ENCODE assay signal across 1 cellular context in the genomic region with DNA sequence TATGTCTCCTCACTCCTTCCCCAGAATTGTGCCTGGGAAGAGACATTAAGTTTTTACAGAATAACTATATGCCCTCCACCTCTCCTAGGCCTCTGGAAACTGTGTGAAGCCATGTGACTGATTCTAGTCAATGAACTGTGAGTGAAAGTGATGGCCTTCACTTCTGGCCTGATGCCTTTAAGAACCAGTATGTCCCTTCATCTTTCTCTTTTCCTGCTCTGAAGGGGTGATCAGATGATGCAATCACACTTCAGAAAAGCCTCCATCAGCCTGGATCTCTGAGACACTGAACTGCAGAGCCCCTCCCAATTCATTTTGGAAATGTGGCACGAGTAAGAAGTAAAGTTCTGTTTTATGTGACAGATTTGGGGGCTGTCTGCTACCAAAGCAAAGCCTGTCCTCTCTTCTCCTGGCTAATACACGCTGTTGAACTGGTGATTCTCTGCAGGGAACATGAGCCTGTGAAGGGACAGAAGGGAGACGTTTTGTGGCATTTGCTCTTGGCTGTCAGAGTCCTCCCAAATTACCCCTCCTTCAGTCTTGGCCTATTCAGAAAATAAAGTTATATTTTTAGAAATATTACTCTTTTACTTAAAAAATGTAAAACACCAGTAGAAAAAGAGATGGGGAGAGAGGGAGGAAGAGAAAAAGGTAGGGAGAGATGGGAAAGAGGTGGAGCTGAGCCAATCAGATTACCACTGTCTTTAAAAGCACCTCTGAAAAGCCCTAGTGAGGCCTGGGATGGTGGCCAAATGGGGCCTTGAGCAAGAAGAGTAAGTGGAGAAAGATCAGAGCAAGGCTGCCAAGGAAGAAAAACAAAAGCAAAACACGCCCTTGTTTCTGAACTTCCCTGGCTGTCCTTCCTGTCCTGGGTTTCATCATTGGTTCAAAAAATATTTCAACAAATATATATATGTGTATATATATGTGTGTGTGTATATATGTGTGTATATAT.
TF ChIP-seq lines count a peak whose summit lies in the region.

No MANE protein-coding gene starts in this region.

TF ChIP-seq in K562, 482 proteins besides CTCF, POLR2A, EP300 and RAD21 (continued from another document):
- TF ChIP-seq, protein P1, sequence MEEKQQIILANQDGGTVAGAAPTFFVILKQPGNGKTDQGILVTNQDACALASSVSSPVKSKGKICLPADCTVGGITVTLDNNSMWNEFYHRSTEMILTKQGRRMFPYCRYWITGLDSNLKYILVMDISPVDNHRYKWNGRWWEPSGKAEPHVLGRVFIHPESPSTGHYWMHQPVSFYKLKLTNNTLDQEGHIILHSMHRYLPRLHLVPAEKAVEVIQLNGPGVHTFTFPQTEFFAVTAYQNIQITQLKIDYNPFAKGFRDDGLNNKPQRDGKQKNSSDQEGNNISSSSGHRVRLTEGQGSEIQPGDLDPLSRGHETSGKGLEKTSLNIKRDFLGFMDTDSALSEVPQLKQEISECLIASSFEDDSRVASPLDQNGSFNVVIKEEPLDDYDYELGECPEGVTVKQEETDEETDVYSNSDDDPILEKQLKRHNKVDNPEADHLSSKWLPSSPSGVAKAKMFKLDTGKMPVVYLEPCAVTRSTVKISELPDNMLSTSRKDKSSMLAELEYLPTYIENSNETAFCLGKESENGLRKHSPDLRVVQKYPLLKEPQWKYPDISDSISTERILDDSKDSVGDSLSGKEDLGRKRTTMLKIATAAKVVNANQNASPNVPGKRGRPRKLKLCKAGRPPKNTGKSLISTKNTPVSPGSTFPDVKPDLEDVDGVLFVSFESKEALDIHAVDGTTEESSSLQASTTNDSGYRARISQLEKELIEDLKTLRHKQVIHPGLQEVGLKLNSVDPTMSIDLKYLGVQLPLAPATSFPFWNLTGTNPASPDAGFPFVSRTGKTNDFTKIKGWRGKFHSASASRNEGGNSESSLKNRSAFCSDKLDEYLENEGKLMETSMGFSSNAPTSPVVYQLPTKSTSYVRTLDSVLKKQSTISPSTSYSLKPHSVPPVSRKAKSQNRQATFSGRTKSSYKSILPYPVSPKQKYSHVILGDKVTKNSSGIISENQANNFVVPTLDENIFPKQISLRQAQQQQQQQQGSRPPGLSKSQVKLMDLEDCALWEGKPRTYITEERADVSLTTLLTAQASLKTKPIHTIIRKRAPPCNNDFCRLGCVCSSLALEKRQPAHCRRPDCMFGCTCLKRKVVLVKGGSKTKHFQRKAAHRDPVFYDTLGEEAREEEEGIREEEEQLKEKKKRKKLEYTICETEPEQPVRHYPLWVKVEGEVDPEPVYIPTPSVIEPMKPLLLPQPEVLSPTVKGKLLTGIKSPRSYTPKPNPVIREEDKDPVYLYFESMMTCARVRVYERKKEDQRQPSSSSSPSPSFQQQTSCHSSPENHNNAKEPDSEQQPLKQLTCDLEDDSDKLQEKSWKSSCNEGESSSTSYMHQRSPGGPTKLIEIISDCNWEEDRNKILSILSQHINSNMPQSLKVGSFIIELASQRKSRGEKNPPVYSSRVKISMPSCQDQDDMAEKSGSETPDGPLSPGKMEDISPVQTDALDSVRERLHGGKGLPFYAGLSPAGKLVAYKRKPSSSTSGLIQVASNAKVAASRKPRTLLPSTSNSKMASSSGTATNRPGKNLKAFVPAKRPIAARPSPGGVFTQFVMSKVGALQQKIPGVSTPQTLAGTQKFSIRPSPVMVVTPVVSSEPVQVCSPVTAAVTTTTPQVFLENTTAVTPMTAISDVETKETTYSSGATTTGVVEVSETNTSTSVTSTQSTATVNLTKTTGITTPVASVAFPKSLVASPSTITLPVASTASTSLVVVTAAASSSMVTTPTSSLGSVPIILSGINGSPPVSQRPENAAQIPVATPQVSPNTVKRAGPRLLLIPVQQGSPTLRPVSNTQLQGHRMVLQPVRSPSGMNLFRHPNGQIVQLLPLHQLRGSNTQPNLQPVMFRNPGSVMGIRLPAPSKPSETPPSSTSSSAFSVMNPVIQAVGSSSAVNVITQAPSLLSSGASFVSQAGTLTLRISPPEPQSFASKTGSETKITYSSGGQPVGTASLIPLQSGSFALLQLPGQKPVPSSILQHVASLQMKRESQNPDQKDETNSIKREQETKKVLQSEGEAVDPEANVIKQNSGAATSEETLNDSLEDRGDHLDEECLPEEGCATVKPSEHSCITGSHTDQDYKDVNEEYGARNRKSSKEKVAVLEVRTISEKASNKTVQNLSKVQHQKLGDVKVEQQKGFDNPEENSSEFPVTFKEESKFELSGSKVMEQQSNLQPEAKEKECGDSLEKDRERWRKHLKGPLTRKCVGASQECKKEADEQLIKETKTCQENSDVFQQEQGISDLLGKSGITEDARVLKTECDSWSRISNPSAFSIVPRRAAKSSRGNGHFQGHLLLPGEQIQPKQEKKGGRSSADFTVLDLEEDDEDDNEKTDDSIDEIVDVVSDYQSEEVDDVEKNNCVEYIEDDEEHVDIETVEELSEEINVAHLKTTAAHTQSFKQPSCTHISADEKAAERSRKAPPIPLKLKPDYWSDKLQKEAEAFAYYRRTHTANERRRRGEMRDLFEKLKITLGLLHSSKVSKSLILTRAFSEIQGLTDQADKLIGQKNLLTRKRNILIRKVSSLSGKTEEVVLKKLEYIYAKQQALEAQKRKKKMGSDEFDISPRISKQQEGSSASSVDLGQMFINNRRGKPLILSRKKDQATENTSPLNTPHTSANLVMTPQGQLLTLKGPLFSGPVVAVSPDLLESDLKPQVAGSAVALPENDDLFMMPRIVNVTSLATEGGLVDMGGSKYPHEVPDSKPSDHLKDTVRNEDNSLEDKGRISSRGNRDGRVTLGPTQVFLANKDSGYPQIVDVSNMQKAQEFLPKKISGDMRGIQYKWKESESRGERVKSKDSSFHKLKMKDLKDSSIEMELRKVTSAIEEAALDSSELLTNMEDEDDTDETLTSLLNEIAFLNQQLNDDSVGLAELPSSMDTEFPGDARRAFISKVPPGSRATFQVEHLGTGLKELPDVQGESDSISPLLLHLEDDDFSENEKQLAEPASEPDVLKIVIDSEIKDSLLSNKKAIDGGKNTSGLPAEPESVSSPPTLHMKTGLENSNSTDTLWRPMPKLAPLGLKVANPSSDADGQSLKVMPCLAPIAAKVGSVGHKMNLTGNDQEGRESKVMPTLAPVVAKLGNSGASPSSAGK (IDR thresholded peaks at IDR 0.05) = 0 out of 2 replicates have a peak, but pooled peaks have one; percentile 16
- TF ChIP-seq L3MBTL2 (IDR thresholded peaks at IDR 0.05) (peak; percentile 48; the same call in 1 of the 2 replicates), ATF7 (IDR thresholded peaks at IDR 0.05) (peak; percentile 23; the same call in 1 of the 2 replicates), XRCC3 (IDR thresholded peaks at IDR 0.05) (no peak), FOXJ2 (tag; IDR thresholded peaks at IDR 0.05) (peak; percentile 64), ZSCAN32 (CRISPR knock-in tag; IDR thresholded peaks at IDR 0.05) (0 out of 2 replicates have a peak, but pooled peaks have one; percentile 28), NRF1 (conservative IDR thresholded peaks at IDR 0.05 in 1 of 2, IDR thresholded peaks at IDR 0.05 in 1 of 2) (no peak), MYC (IDR thresholded peaks at IDR 0.05; ENCODE audit: low read depth, low read length) (0 out of 2 replicates have a peak, but pooled peaks have one; percentile 16), MYC (CRISPR knock-in tag; IDR thresholded peaks at IDR 0.05; ENCODE audit: borderline replicate concordance, low read depth) (no peak), NFIC (IDR thresholded peaks at IDR 0.05) (peak; percentile 75), POLR2AphosphoS2 (IDR thresholded peaks at IDR 0.05; ENCODE audit: low read length) (no peak), RBM22 (IDR thresholded peaks at IDR 0.05; ENCODE audit: low read depth, low read length, poor library complexity, severe bottlenecking) (no peak), HDAC1 (IDR thresholded peaks at IDR 0.05) (no peak), CEBPG (CRISPR knock-in tag; IDR thresholded peaks at IDR 0.05) (peak; percentile 70), CEBPG (tag; conservative IDR thresholded peaks at IDR 0.05 in 1 of 2, IDR thresholded peaks at IDR 0.05 in 1 of 2) (peak; percentile 55 to 88; a peak in 3 of 4 replicates), JUND (IDR thresholded peaks at IDR 0.05; ENCODE audit: borderline replicate concordance, low read depth, low read length) (peak; percentile 42; the same call in 1 of the 2 replicates), JUND (tag; IDR thresholded peaks at IDR 0.05; ENCODE audit: borderline replicate concordance, low read depth, low read length) (no peak)
- TF ChIP-seq, protein P2, sequence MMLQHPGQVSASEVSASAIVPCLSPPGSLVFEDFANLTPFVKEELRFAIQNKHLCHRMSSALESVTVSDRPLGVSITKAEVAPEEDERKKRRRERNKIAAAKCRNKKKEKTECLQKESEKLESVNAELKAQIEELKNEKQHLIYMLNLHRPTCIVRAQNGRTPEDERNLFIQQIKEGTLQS (IDR thresholded peaks at IDR 0.05) = peak; percentile 89
- TF ChIP-seq, protein P2 (CRISPR knock-in tag; conservative IDR thresholded peaks at IDR 0.05) = no peak
- TF ChIP-seq, protein P3, sequence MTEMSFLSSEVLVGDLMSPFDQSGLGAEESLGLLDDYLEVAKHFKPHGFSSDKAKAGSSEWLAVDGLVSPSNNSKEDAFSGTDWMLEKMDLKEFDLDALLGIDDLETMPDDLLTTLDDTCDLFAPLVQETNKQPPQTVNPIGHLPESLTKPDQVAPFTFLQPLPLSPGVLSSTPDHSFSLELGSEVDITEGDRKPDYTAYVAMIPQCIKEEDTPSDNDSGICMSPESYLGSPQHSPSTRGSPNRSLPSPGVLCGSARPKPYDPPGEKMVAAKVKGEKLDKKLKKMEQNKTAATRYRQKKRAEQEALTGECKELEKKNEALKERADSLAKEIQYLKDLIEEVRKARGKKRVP (CRISPR knock-in tag; IDR thresholded peaks at IDR 0.05) = 0 out of 2 replicates have a peak, but pooled peaks have one; percentile 49
